19 cellular contexts compared by ENCODE assay signal in genomic region chr2:215316336-215316735, GRCh38. TPM values are rescaled to one million over a fixed set of nuclear protein-coding genes. Genes with fewer than 3 reads are reported as not detected.
DNase-seq lines count a peak whose midpoint lies in the region; ATAC-seq, FAIRE-seq and TF ChIP-seq lines count a peak whose summit lies in the region.
"Had no signal": no experiment of that assay in that cellular context is flagged by ENCODE, and none has a peak within 500 bp of the region (broad histone marks: within the 10 kb centered on the region; RNA-seq: fewer than 3 reads in every experiment).

No MANE protein-coding gene starts in this region.

- in situ Hi-C loops in K562 (cut with MboI) = no loop called here

- H3K27ac Mint-ChIP-seq in stimulated activated naive CD8-positive, alpha-beta T cell treated with anti-CD3 and anti-CD28 coated beads, Interleukin-15, Interleukin-2, amounts not matched to agents 100 ng/mL and 50 ng/mL, for 24 hours = peak overlapping the region; percentile 52
- H3K27ac Mint-ChIP-seq in stimulated activated naive CD8-positive, alpha-beta T cell treated with anti-CD3 and anti-CD28 coated beads, Interleukin-15, amount 100 ng/mL, for 72 hours = peak overlapping the region in 1 of 2 donors; percentile 54
- H3K27ac Mint-ChIP-seq in activated T-helper 1 cell treated with anti-CD3 and anti-CD28 coated beads, Interleukin-12 subunit alpha, Interleukin-12 subunit beta, Interleukin-2, Interleukin-4 antibody, amounts not matched to agents 30 ng/mL and 10 ng/mL and 1 ng/mL, durations not matched to agents 14 hours and 24 hours and 36 hours = no peak overlapping the region
- H3K27ac Mint-ChIP-seq: B cell had no signal

- no peaks in the 10 kb centered on the region for H3K27me3 Mint-ChIP-seq in stimulated activated naive CD8-positive, alpha-beta T cell treated with anti-CD3 and anti-CD28 coated beads, Interleukin-15, Interleukin-2, amounts not matched to agents 100 ng/mL and 50 ng/mL, for 24 hours
- no peaks in the 10 kb centered on the region for H3K27me3 Mint-ChIP-seq in stimulated activated naive CD8-positive, alpha-beta T cell treated with anti-CD3 and anti-CD28 coated beads, Interleukin-15, amount 100 ng/mL, for 72 hours
- H3K27me3 Mint-ChIP-seq in activated T-helper 1 cell treated with anti-CD3 and anti-CD28 coated beads, Interleukin-12 subunit alpha, Interleukin-12 subunit beta, Interleukin-2, Interleukin-4 antibody, amounts not matched to agents 30 ng/mL and 10 ng/mL and 1 ng/mL, durations not matched to agents 14 hours and 24 hours and 36 hours (ENCODE audit: insufficient read depth) = no peaks in the 10 kb centered on the region
- H3K27me3 Mint-ChIP-seq: B cell had no signal

- no peak for TF ChIP-seq RAD21 in K562 (CRISPR knock-in tag; conservative IDR thresholded peaks at IDR 0.05 in 1 of 2, IDR thresholded peaks at IDR 0.05 in 1 of 2)

- peaks cover 48% of the 10 kb centered on the region for H3K4me1 Mint-ChIP-seq in stimulated activated naive CD8-positive, alpha-beta T cell treated with anti-CD3 and anti-CD28 coated beads, Interleukin-15, Interleukin-2, amounts not matched to agents 100 ng/mL and 50 ng/mL, for 24 hours (ENCODE audit: low read depth)
- H3K4me1 Mint-ChIP-seq in stimulated activated naive CD8-positive, alpha-beta T cell treated with anti-CD3 and anti-CD28 coated beads, Interleukin-15, amount 100 ng/mL, for 72 hours = peaks cover 43% of the 10 kb centered on the region
- H3K4me1 Mint-ChIP-seq in activated T-helper 1 cell treated with anti-CD3 and anti-CD28 coated beads, Interleukin-12 subunit alpha, Interleukin-12 subunit beta, Interleukin-2, Interleukin-4 antibody, amounts not matched to agents 30 ng/mL and 10 ng/mL and 1 ng/mL, durations not matched to agents 14 hours and 24 hours and 36 hours (ENCODE audit: low read depth) = peaks cover 41% of the 10 kb centered on the region

- no peak overlapping the region for H2AFZ ChIP-seq in OCI-LY7 (ENCODE audit: low read length)
- H2AFZ ChIP-seq in K562 (ENCODE audit: low read depth, low read length) = no peak overlapping the region

- WGBS in K562 (ENCODE audit: insufficient coverage, low coverage, missing lambda C conversion rate) = 90% methylated on average over 2 of the region's 2 CpGs

- no peaks in the 10 kb centered on the region for H3K9me3 Mint-ChIP-seq in stimulated activated naive CD8-positive, alpha-beta T cell treated with anti-CD3 and anti-CD28 coated beads, Interleukin-15, Interleukin-2, amounts not matched to agents 100 ng/mL and 50 ng/mL, for 24 hours
- H3K9me3 Mint-ChIP-seq in stimulated activated naive CD8-positive, alpha-beta T cell treated with anti-CD3 and anti-CD28 coated beads, Interleukin-15, amount 100 ng/mL, for 72 hours = no peaks in the 10 kb centered on the region
- no peaks in the 10 kb centered on the region for H3K9me3 Mint-ChIP-seq in activated T-helper 1 cell treated with anti-CD3 and anti-CD28 coated beads, Interleukin-12 subunit alpha, Interleukin-12 subunit beta, Interleukin-2, Interleukin-4 antibody, amounts not matched to agents 30 ng/mL and 10 ng/mL and 1 ng/mL, durations not matched to agents 14 hours and 24 hours and 36 hours

- intact Hi-C loops in OCI-LY7 (cut with micrococcal nuclease; ENCODE audit: unreplicated experiment) (loop anchor here (10.0 kb wide), 1 partner anchor 508 kb away; no protein-coding TSS in a partner anchor), K562 (cut with micrococcal nuclease) (no loop called here)
- intact Hi-C loops in activated T-helper 1 cell treated with anti-CD3 and anti-CD28 coated beads, Interleukin-12 subunit alpha, Interleukin-12 subunit beta, Interleukin-2, Interleukin-4 antibody, amounts not matched to agents 30 ng/mL and 10 ng/mL and 1 ng/mL, durations not matched to agents 14 hours and 24 hours and 36 hours (cut with micrococcal nuclease) = loop anchor here (10.0 kb wide), 1 partner anchor 698 kb away; the partner anchor contains the start of gene MREG

- peaks cover 15% of the 10 kb centered on the region for H3K4me1 ChIP-seq in OCI-LY7 (ENCODE audit: insufficient read depth, low read length, poor library complexity, severe bottlenecking)
- peaks cover 0 to 13% of the 10 kb centered on the region in 2 experiments; a peak in 4 of 5 replicates for H3K4me1 ChIP-seq in K562 (replicated peaks in 1 of 2; ENCODE audit: control insufficient read depth in 2 of 2, insufficient read depth in 2 of 2, low read length in 2 of 2)

- no peak for TF ChIP-seq POLR2A in K562 (conservative IDR thresholded peaks at IDR 0.05)

- H3K9ac ChIP-seq in K562 (ENCODE audit: insufficient read depth in 1 of 2, low read depth in 2 of 2, low read length in 2 of 2) = no peak overlapping the region
- H3K9ac ChIP-seq: SK-N-SH had no signal

- H4K20me1 ChIP-seq in OCI-LY7 (ENCODE audit: insufficient read depth, low read length) (no peaks in the 10 kb centered on the region), K562 (replicated peaks; ENCODE audit: control insufficient read depth, insufficient read depth, low read length) (no peaks in the 10 kb centered on the region)

- POLR2A ChIA-PET in OCI-LY7 (lab: Charles Lee) = interaction anchor here (0.6 kb wide), 2 partner anchors 24 to 125 kb away, joined by 3 read pairs; no protein-coding TSS in a partner anchor
- POLR2A ChIA-PET in K562 (lab: Yijun Ruan, JAX) = no interaction called here

- H3K4me2 ChIP-seq in OCI-LY7 (ENCODE audit: low read length) (peak overlapping the region; percentile 43; the same call in 1 of the 2 replicates), K562 (ENCODE audit: insufficient read depth, low read length) (no peak overlapping the region)

- ATAC-seq in stimulated activated naive CD8-positive, alpha-beta T cell treated with anti-CD3 and anti-CD28 coated beads, Interleukin-15, amount 100 ng/mL, for 72 hours = no peak
- ATAC-seq in K562 = no peak
- ATAC-seq: Right ventricle myocardium inferior had no signal

- FAIRE-seq in K562 (lab: Jason Lieb, UNC) = no peak
- FAIRE-seq: GM12891, GM19239 had no signal

- TF ChIP-seq EP300 in K562 (IDR thresholded peaks at IDR 0.05; ENCODE audit: low read length) = no peak

- CTCF ChIA-PET in OCI-LY7 (lab: Charles Lee; ENCODE audit: unreplicated experiment) (no interaction called here), K562 (lab: Yijun Ruan, JAX; ENCODE audit: low intra/inter-chr PET ratio) (no interaction called here)

- H3K4me3 ChIP-seq in OCI-LY7 (ENCODE audit: low read depth, low read length, poor library complexity, severe bottlenecking) (no peak overlapping the region), K562 (no peak overlapping the region), coronary artery (no peak overlapping the region)

- H3K36me3 Mint-ChIP-seq in stimulated activated naive CD8-positive, alpha-beta T cell treated with anti-CD3 and anti-CD28 coated beads, Interleukin-15, Interleukin-2, amounts not matched to agents 100 ng/mL and 50 ng/mL, for 24 hours (ENCODE audit: low read depth) = peaks cover 84% of the 10 kb centered on the region
- peaks cover 58% of the 10 kb centered on the region for H3K36me3 Mint-ChIP-seq in activated T-helper 1 cell treated with anti-CD3 and anti-CD28 coated beads, Interleukin-12 subunit alpha, Interleukin-12 subunit beta, Interleukin-2, Interleukin-4 antibody, amounts not matched to agents 30 ng/mL and 10 ng/mL and 1 ng/mL, durations not matched to agents 14 hours and 24 hours and 36 hours (ENCODE audit: low read depth)

- H3K27ac ChIP-seq in OCI-LY7 (ENCODE audit: low read depth, low read length, poor library complexity, severe bottlenecking) (no peak overlapping the region), K562 (ENCODE audit: extremely low read depth, low read depth, low read length) (0 out of 3 replicates have a peak overlapping the region, but pooled peaks have one; percentile 11), coronary artery (no peak overlapping the region)

- H3K36me3 ChIP-seq in OCI-LY7 (ENCODE audit: insufficient read depth, low read length) = peaks cover 92% of the 10 kb centered on the region
- peaks cover 79% of the 10 kb centered on the region for H3K36me3 ChIP-seq in K562 (ENCODE audit: control insufficient read depth, insufficient read depth, low read length)

- H3K9me3 ChIP-seq in OCI-LY7 (ENCODE audit: low read length) (no peaks in the 10 kb centered on the region), K562 (replicated peaks; ENCODE audit: control insufficient read depth, insufficient read depth, low read depth, low read length) (no peaks in the 10 kb centered on the region)
- H3K9me3 ChIP-seq: SK-N-SH had no signal

- H3K9me2 ChIP-seq in OCI-LY7 (ENCODE audit: insufficient read depth, low read length) = no peaks in the 10 kb centered on the region
- H3K9me2 ChIP-seq: SK-N-SH had no signal

- no peaks in the 10 kb centered on the region for H3K9me1 ChIP-seq in K562 (ENCODE audit: control insufficient read depth, insufficient read depth, low read length)

- H3K4me3 Mint-ChIP-seq in stimulated activated naive CD8-positive, alpha-beta T cell treated with anti-CD3 and anti-CD28 coated beads, Interleukin-15, Interleukin-2, amounts not matched to agents 100 ng/mL and 50 ng/mL, for 24 hours = peak overlapping the region; percentile 52
- peak overlapping the region in 1 of 2 donors; percentile 24 for H3K4me3 Mint-ChIP-seq in stimulated activated naive CD8-positive, alpha-beta T cell treated with anti-CD3 and anti-CD28 coated beads, Interleukin-15, amount 100 ng/mL, for 72 hours
- no peak overlapping the region for H3K4me3 Mint-ChIP-seq in activated T-helper 1 cell treated with anti-CD3 and anti-CD28 coated beads, Interleukin-12 subunit alpha, Interleukin-12 subunit beta, Interleukin-2, Interleukin-4 antibody, amounts not matched to agents 30 ng/mL and 10 ng/mL and 1 ng/mL, durations not matched to agents 14 hours and 24 hours and 36 hours
- H3K4me3 Mint-ChIP-seq: B cell had no signal

- BruUV-seq in OCI-LY7 (replicated peaks; lab: Mats Ljungman, UMichigan) = no TSS peak
- no TSS peak for BruUV-seq in K562 (replicated peaks; lab: Mats Ljungman, UMichigan)

- TF ChIP-seq CTCF in OCI-LY7 (conservative IDR thresholded peaks at IDR 0.05; ENCODE audit: low read length) = no peak
- no peak for TF ChIP-seq CTCF in K562 (IDR thresholded peaks at IDR 0.05 in 2 of 3, conservative IDR thresholded peaks at IDR 0.05 in 1 of 3; ENCODE audit: insufficient read depth in 2 of 3, low read depth in 1 of 3, low read length in 3 of 3)
- no peak for TF ChIP-seq CTCF in coronary artery (IDR thresholded peaks at IDR 0.05)

- H3K27me3 ChIP-seq in K562 (ENCODE audit: control insufficient read depth in 2 of 2, insufficient read depth in 2 of 2, low read length in 2 of 2) = no peaks in the 10 kb centered on the region

- DNase-seq in stimulated activated naive CD8-positive, alpha-beta T cell treated with anti-CD3 and anti-CD28 coated beads, Interleukin-15, amount 100 ng/mL, for 72 hours = no peak
- no peak for DNase-seq in OCI-LY7 (ENCODE audit: low spot score)
- DNase-seq in K562 (ENCODE audit: extremely low read depth in 1 of 4, low spot score in 3 of 4) = no peak
- DNase-seq in NCI-H2081 treated with DMSO at 0.1 percent for 48 hours (lab: John Stamatoyannopoulos, UW) = no peak
- no peak for DNase-seq in coronary artery (ENCODE audit: low spot score)
- DNase-seq in activated T-helper 1 cell treated with anti-CD3 and anti-CD28 coated beads, Interleukin-12 subunit alpha, Interleukin-12 subunit beta, Interleukin-2, Interleukin-4 antibody, amounts not matched to agents 30 ng/mL and 10 ng/mL and 1 ng/mL, durations not matched to agents 14 hours and 24 hours and 36 hours (ENCODE audit: low spot score) = no peak
- DNase-seq: DMS153; HCEC 1CT; IMR-90; NCI-H1436; NCI-H2227 treated with DMSO at 0.1 percent for 48 hours; NCI-H526; NK-92 treated with Interleukin-12 subunit alpha and Interleukin-12 subunit beta, amount 100 ng/mL, for 24 hours; SK-N-SH had no signal

- H3K79me2 ChIP-seq in OCI-LY7 (ENCODE audit: insufficient read depth, low read depth, low read length) (peaks cover 79% of the 10 kb centered on the region), K562 (ENCODE audit: control insufficient read depth, insufficient read depth, low read length) (peaks cover 86% of the 10 kb centered on the region)

RNA-seq across cellular contexts. Expression of gene ATIC, which starts 4.5 kb away (rescaled TPM):
- 60.8 and 66.6 TPM in 2 replicates for total RNA-seq in OCI-LY7 (2014; rRNA removed; shearing (Covaris generic))
- total RNA-seq in OCI-LY7 (2022) = 224 and 225 TPM in 2 replicates
- 153 and 264 TPM in 2 replicates for total RNA-seq in K562 (2011; cell fraction: chromatin; rRNA removed; ENCODE audit: low replicate concordance)
- 74.7 and 102 TPM in 2 replicates for total RNA-seq in K562 (2011; cell fraction: nucleolus; rRNA removed)
- 123 and 141 TPM in 2 replicates for total RNA-seq in K562 (2011; cell fraction: nucleoplasm; rRNA removed)
- 61.6 and 71.6 TPM in 2 replicates for total RNA-seq in K562 (2014; rRNA removed)
- 54.2 and 58.4 TPM in 2 replicates for total RNA-seq in K562 (2014; rRNA removed; fragmentation: Illumina TruSeq; extraction: Trizol)
- 45.6 and 53.5 TPM in 2 replicates for total RNA-seq in K562 (2015; rRNA removed; fragmentation: Illumina TruSeq; extraction: Trizol)
- 305 and 308 TPM in 2 replicates for total RNA-seq in K562 (2021)
- 131 and 134 TPM in 2 replicates for polyA plus RNA-seq in K562 (2011; rRNA removed)
- polyA plus RNA-seq in K562 (2011; cell fraction: cytosol; rRNA removed) = 79.2 and 99.4 TPM in 2 replicates
- polyA plus RNA-seq in K562 (2011; cell fraction: nucleus; rRNA removed) = 112 and 126 TPM in 2 replicates
- polyA plus RNA-seq in K562 (2012) = 257 and 409 TPM in 2 replicates
- polyA plus RNA-seq in K562 (2014; fragmentation: Illumina TruSeq; extraction: Trizol) = 384 and 426 TPM in 2 replicates
- 100 to 1,000 TPM; 304 to 480 TPM for polyA plus RNA-seq in K562 (2014; fragmentation: Nextera tagmentation; extraction: Ambion mirVana)
- 178 and 212 TPM in 2 replicates for polyA plus RNA-seq in K562 (2014; rRNA removed)
- 285 and 362 TPM in 2 replicates for polyA minus RNA-seq in K562 (2011; rRNA and poly(A)+ RNA removed)
- 147 and 208 TPM in 2 replicates for polyA minus RNA-seq in K562 (2011; cell fraction: cytosol; rRNA and poly(A)+ RNA removed)
- polyA minus RNA-seq in K562 (2011; cell fraction: nucleus; rRNA and poly(A)+ RNA removed) = 47.4 and 65.0 TPM in 2 replicates
- 287 and 299 TPM in 2 replicates for total RNA-seq in activated T-helper 1 cell treated with anti-CD3 and anti-CD28 coated beads, Interleukin-12 subunit alpha, Interleukin-12 subunit beta, Interleukin-2, Interleukin-4 antibody, amounts not matched to agents 30 ng/mL and 10 ng/mL and 1 ng/mL, durations not matched to agents 14 hours and 24 hours and 36 hours
